20 cellular contexts compared by ENCODE assay signal in genomic region chr9:113540466-113540865, GRCh38.
A peak's percentile ranks its signal among the peaks of the same experiment; 100 is the strongest.
DNase-seq lines count a peak whose midpoint lies in the region; ATAC-seq and TF ChIP-seq lines count a peak whose summit lies in the region.
"Had no signal": no experiment of that assay in that cellular context is flagged by ENCODE, and none has a peak within 500 bp of the region (broad histone marks: within the 10 kb centered on the region; RNA-seq: fewer than 3 reads in every experiment).

No MANE protein-coding gene starts in this region.

- H3K27me3 Mint-ChIP-seq in activated CD4-positive, alpha-beta T cell treated with anti-CD3 and anti-CD28 coated beads, Interleukin-2, amount 10 ng/mL, durations not matched to agents 7 days and 5 days: no peaks in the 10 kb centered on the region
- peaks cover 14% of the 10 kb centered on the region for H3K27me3 Mint-ChIP-seq in glutamatergic neuron (ENCODE audit: unreplicated experiment)
- H3K27me3 Mint-ChIP-seq: activated naive CD8-positive, alpha-beta T cell treated with anti-CD3 and anti-CD28 coated beads, Interleukin-2, amount 50 U/mL, for 24 hours; T-helper 17 cell had no signal

- peaks cover 5% of the 10 kb centered on the region for H3K36me3 Mint-ChIP-seq in activated CD4-positive, alpha-beta T cell treated with anti-CD3 and anti-CD28 coated beads, Interleukin-2, amount 10 ng/mL, durations not matched to agents 7 days and 5 days (ENCODE audit: low read depth)
- H3K36me3 Mint-ChIP-seq in glutamatergic neuron (ENCODE audit: unreplicated experiment): no peaks in the 10 kb centered on the region

- H2BK5ac ChIP-seq in neuronal stem cell (ENCODE audit: low read length): no peak overlapping the region

- no peak overlapping the region for H2AK5ac ChIP-seq in neuronal stem cell (ENCODE audit: low read depth, low read length)

- CTCF ChIA-PET in activated CD4-positive, alpha-beta T cell treated with anti-CD3 and anti-CD28 coated beads, Interleukin-2, amount 10 ng/mL, durations not matched to agents 7 days and 5 days (lab: Charles Lee): interaction anchor here (1.6 to 3.4 kb wide), 2 partner anchors 11 to 17 kb away, joined by 3 to 19 read pairs; no protein-coding TSS in a partner anchor

- H3K14ac ChIP-seq in neuronal stem cell (ENCODE audit: low read length): no peak overlapping the region

- WGBS in neuronal stem cell (ENCODE audit: extremely low coverage in 2 of 2, insufficient read length in 2 of 2, insufficient replicate concordance in 1 of 2), 2 donors: no CpG with 5 or more reads among the region's 6 CpGs

- no peak overlapping the region for H4K91ac ChIP-seq in neuronal stem cell (ENCODE audit: low read depth, low read length, poor library complexity)

- H3K27ac ChIP-seq in RWPE2 (ENCODE audit: poor library complexity, severe bottlenecking) (no peak overlapping the region), neuronal stem cell (replicated peaks; ENCODE audit: low read length) (no peak overlapping the region)
- H3K27ac ChIP-seq: brain microvascular endothelial cell, upper lobe of right lung had no signal

- H2BK12ac ChIP-seq in neuronal stem cell (ENCODE audit: low read length): peak overlapping the region; percentile 58

- H3K4me1 Mint-ChIP-seq in activated CD4-positive, alpha-beta T cell treated with anti-CD3 and anti-CD28 coated beads, Interleukin-2, amount 10 ng/mL, durations not matched to agents 7 days and 5 days: no peaks in the 10 kb centered on the region
- H3K4me1 Mint-ChIP-seq in glutamatergic neuron (ENCODE audit: low read depth, unreplicated experiment): peaks cover 58% of the 10 kb centered on the region

- H3K27me3 ChIP-seq in RWPE2 (ENCODE audit: insufficient read depth, poor library complexity, severe bottlenecking) (no peaks in the 10 kb centered on the region), neuronal stem cell (ENCODE audit: control insufficient read depth in 3 of 3, insufficient read depth in 3 of 3, low read depth in 1 of 3, low read length in 3 of 3) (no peaks in the 10 kb centered on the region), HAP-1 (ENCODE audit: low read depth) (no peaks in the 10 kb centered on the region)
- H3K27me3 ChIP-seq: brain microvascular endothelial cell, gastrocnemius medialis, upper lobe of right lung had no signal

- no peak overlapping the region for H4K8ac ChIP-seq in neuronal stem cell (ENCODE audit: low read depth, low read length)

- H3K9me3 ChIP-seq in RWPE2 (ENCODE audit: severe bottlenecking) (no peaks in the 10 kb centered on the region), neuronal stem cell (replicated peaks in 1 of 2; ENCODE audit: control insufficient read depth in 2 of 2, insufficient read depth in 1 of 2, low read depth in 1 of 2, low read length in 2 of 2) (no peaks in the 10 kb centered on the region), HAP-1 (no peaks in the 10 kb centered on the region)
- H3K9me3 ChIP-seq: Caco-2, gastrocnemius medialis, upper lobe of right lung had no signal

- in situ Hi-C loops in HAP-1 (cut with MboI; ENCODE audit: low sequenced_read_pairs): no loop called here

- H3K4ac ChIP-seq in neuronal stem cell (ENCODE audit: low read length): no peak overlapping the region

- ATAC-seq in RWPE2 (ENCODE audit: low read depth): no peak
- ATAC-seq: activated naive CD8-positive, alpha-beta T cell treated with anti-CD3 and anti-CD28 coated beads, Interleukin-2, amount 50 U/mL, for 24 hours; T-helper 17 cell had no signal

- H3K18ac ChIP-seq in neuronal stem cell (ENCODE audit: low read length): no peak overlapping the region

- TF ChIP-seq CTCF in RWPE2 (IDR thresholded peaks at IDR 0.05; ENCODE audit: poor library complexity, severe bottlenecking) (no peak), glutamatergic neuron (IDR thresholded peaks at IDR 0.05; ENCODE audit: partially characterized antibody, unreplicated experiment) (no peak)

- H3K23ac ChIP-seq in neuronal stem cell (ENCODE audit: low read depth, low read length, poor library complexity): no peak overlapping the region

- H3K4me3 Mint-ChIP-seq in activated CD4-positive, alpha-beta T cell treated with anti-CD3 and anti-CD28 coated beads, Interleukin-2, amount 10 ng/mL, durations not matched to agents 7 days and 5 days: no peak overlapping the region
- no peak overlapping the region for H3K4me3 Mint-ChIP-seq in glutamatergic neuron (ENCODE audit: unreplicated experiment)
- H3K4me3 Mint-ChIP-seq: activated naive CD8-positive, alpha-beta T cell treated with anti-CD3 and anti-CD28 coated beads, Interleukin-2, amount 50 U/mL, for 24 hours; T-helper 17 cell had no signal

- H3K4me2 ChIP-seq in neuronal stem cell (ENCODE audit: insufficient read depth, low read length, poor library complexity, severe bottlenecking): no peak overlapping the region

- no peaks in the 10 kb centered on the region for H3K36me3 ChIP-seq in RWPE2 (ENCODE audit: low read depth)
- peaks cover 0 to 3% of the 10 kb centered on the region in 2 donors for H3K36me3 ChIP-seq in neuronal stem cell (replicated peaks in 1 of 2; ENCODE audit: control insufficient read depth in 2 of 2, insufficient read depth in 2 of 2, low read length in 2 of 2)
- no peaks in the 10 kb centered on the region for H3K36me3 ChIP-seq in HAP-1 (replicated peaks)
- H3K36me3 ChIP-seq: brain microvascular endothelial cell, gastrocnemius medialis had no signal

- H3K9me3 Mint-ChIP-seq in activated CD4-positive, alpha-beta T cell treated with anti-CD3 and anti-CD28 coated beads, Interleukin-2, amount 10 ng/mL, durations not matched to agents 7 days and 5 days: no peaks in the 10 kb centered on the region
- H3K9me3 Mint-ChIP-seq in glutamatergic neuron (ENCODE audit: unreplicated experiment): peaks cover 14% of the 10 kb centered on the region
- H3K9me3 Mint-ChIP-seq: activated naive CD8-positive, alpha-beta T cell treated with anti-CD3 and anti-CD28 coated beads, Interleukin-2, amount 50 U/mL, for 24 hours had no signal

- H3K79me1 ChIP-seq in neuronal stem cell (ENCODE audit: low read depth, low read length): no peaks in the 10 kb centered on the region

- peak overlapping the region; percentile 22 for H3K27ac Mint-ChIP-seq in activated CD4-positive, alpha-beta T cell treated with anti-CD3 and anti-CD28 coated beads, Interleukin-2, amount 10 ng/mL, durations not matched to agents 7 days and 5 days
- peak overlapping the region; percentile 38 for H3K27ac Mint-ChIP-seq in glutamatergic neuron (ENCODE audit: unreplicated experiment)
- H3K27ac Mint-ChIP-seq: activated naive CD8-positive, alpha-beta T cell treated with anti-CD3 and anti-CD28 coated beads, Interleukin-2, amount 50 U/mL, for 24 hours; T-helper 17 cell had no signal

- H3K4me3 ChIP-seq in RWPE2 (ENCODE audit: severe bottlenecking) (no peak overlapping the region), neuronal stem cell (ENCODE audit: low read length in 2 of 2) (no peak overlapping the region), HAP-1 (no peak overlapping the region)
- H3K4me3 ChIP-seq: gastrocnemius medialis, upper lobe of right lung had no signal

- H2AFZ ChIP-seq in neuronal stem cell (ENCODE audit: low read length): no peak overlapping the region

- no peak overlapping the region for H2BK120ac ChIP-seq in neuronal stem cell (ENCODE audit: low read depth, low read length)

- H2BK15ac ChIP-seq in neuronal stem cell (ENCODE audit: low read length): no peak overlapping the region

- no peak for DNase-seq in activated CD4-positive, alpha-beta T cell treated with anti-CD3 and anti-CD28 coated beads, Interleukin-2, amount 10 ng/mL, durations not matched to agents 7 days and 5 days
- no peak for DNase-seq in activated CD4-positive, alpha-beta T cell treated with anti-CD3 and anti-CD28 coated beads for 1 hour
- peak; percentile 15 for DNase-seq in RWPE2 (ENCODE audit: low spot score)
- no peak for DNase-seq in glutamatergic neuron
- DNase-seq in neuronal stem cell (ENCODE audit: low spot score): no peak
- DNase-seq in HAP-1 (ENCODE audit: low spot score in 2 of 2): no peak
- no peak for DNase-seq in medulla oblongata (ENCODE audit: extremely low spot score)
- DNase-seq in stimulated activated CD4-positive, alpha-beta T cell treated with anti-CD3 and anti-CD28 coated beads, Interleukin-15, amount 100 ng/mL, for 24 hours: no peak
- DNase-seq: 8988T; activated naive CD8-positive, alpha-beta T cell treated with anti-CD3 and anti-CD28 coated beads, Interleukin-2, amount 50 U/mL, for 24 hours; activated T-cell treated with anti-CD3 and anti-CD28 coated beads, Interleukin-2, amount 50 U/mL, for 48 hours; gastrocnemius medialis; NCI-H1105 treated with DMSO at 0.1 percent for 48 hours; NCI-H2171; SHP77 treated with DMSO at 0.1 percent for 48 hours; stimulated activated naive CD4-positive, alpha-beta T cell; T-helper 17 cell; upper lobe of right lung had no signal

- POLR2A ChIA-PET in activated CD4-positive, alpha-beta T cell treated with anti-CD3 and anti-CD28 coated beads, Interleukin-2, amount 10 ng/mL, durations not matched to agents 7 days and 5 days (lab: Charles Lee): no interaction called here

- no peaks in the 10 kb centered on the region for H3K4me1 ChIP-seq in RWPE2 (ENCODE audit: insufficient read depth, poor library complexity, severe bottlenecking)
- H3K4me1 ChIP-seq in neuronal stem cell (ENCODE audit: control insufficient read depth in 2 of 2, insufficient read depth in 1 of 2, low read depth in 1 of 2, low read length in 2 of 2): peaks cover 30 to 35% of the 10 kb centered on the region in 2 donors
- H3K4me1 ChIP-seq in HAP-1: no peaks in the 10 kb centered on the region; the same call in 1 of the 2 replicates
- H3K4me1 ChIP-seq: upper lobe of right lung had no signal

- H3K9ac ChIP-seq in neuronal stem cell (ENCODE audit: low read depth, low read length, poor library complexity): peak overlapping the region; percentile 32
